Comparison of ENCODE assay signal across 19 cellular contexts in the genomic region with DNA sequence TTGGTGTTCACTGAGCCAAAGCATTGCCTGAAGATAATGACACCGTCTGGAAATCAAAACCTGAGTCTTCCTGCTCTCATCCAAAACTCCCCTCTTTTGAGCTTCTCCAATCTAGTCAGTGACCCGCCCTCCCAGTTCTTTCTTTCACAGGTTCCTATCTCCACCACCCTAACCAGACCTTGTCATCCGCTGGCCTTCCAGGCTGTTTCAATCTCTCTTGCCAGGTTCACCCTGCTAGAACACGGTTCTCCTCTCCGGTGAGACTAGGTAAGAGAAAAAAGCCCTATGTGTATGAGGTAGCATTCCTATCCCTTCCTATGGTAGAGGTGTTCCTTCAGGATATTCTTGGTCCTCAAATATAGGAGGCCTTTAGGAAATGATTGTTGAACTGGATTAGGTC. TPM values are rescaled to one million over a fixed set of nuclear protein-coding genes. Genes with fewer than 3 reads are reported as not detected.
DNase-seq lines count a peak whose midpoint lies in the region; ATAC-seq, FAIRE-seq and TF ChIP-seq lines count a peak whose summit lies in the region.
"Had no signal": no experiment of that assay in that cellular context is flagged by ENCODE, and none has a peak within 500 bp of the region (broad histone marks: within the 10 kb centered on the region; RNA-seq: fewer than 3 reads in every experiment).

No MANE protein-coding gene starts in this region.

- ATAC-seq in activated naive CD4-positive, alpha-beta T cell treated with anti-CD3 and anti-CD28 coated beads, Interleukin-2, amount 50 U/mL, for 72 hours = no peak
- ATAC-seq in stimulated activated naive B cell treated with anti-CD40 and anti-IgM and Interleukin-4, amounts not matched to agents 10 μg/mL and 1 μg/mL and 100 μg/mL, for 72 hours (replicated peaks) = no peak
- ATAC-seq: activated CD4-positive, CD25-positive, alpha-beta regulatory T cell treated with anti-CD3 and anti-CD28 coated beads, Interleukin-2, amount 50 U/mL, for 24 hours; esophagus mucosa; PC-3 had no signal

- 0 out of 2 replicates have a peak, but pooled peaks cover 9% of the 10 kb centered on the region for H3F3A ChIP-seq in OCI-LY1 (ENCODE audit: insufficient read depth, low read length)

- H3K36me3 ChIP-seq in OCI-LY1 (ENCODE audit: insufficient read depth, low read length) = peaks cover 17% of the 10 kb centered on the region; the same call in 1 of the 2 replicates
- H3K36me3 ChIP-seq in kidney (ENCODE audit: control insufficient read depth in 1 of 2, insufficient read depth in 2 of 2, low read length in 2 of 2) = no peaks in the 10 kb centered on the region
- H3K36me3 ChIP-seq in small intestine (ENCODE audit: control insufficient read depth in 2 of 2, insufficient read depth in 2 of 2, low read length in 2 of 2) = no peaks in the 10 kb centered on the region

- no peaks in the 10 kb centered on the region for H3K9me3 ChIP-seq in OCI-LY1 (ENCODE audit: low read length)
- no peaks in the 10 kb centered on the region for H3K9me3 ChIP-seq in kidney (ENCODE audit: control insufficient read depth in 1 of 2, low read length in 2 of 2)
- no peaks in the 10 kb centered on the region for H3K9me3 ChIP-seq in small intestine (ENCODE audit: control insufficient read depth, low read depth)

- peak overlapping the region; percentile 29 for H3K27ac Mint-ChIP-seq in activated naive CD4-positive, alpha-beta T cell treated with anti-CD3 and anti-CD28 coated beads, Interleukin-2, amount 10 ng/mL, durations not matched to agents 7 days and 5 days
- H3K27ac Mint-ChIP-seq in activated naive CD4-positive, alpha-beta T cell treated with anti-CD3 and anti-CD28 coated beads, Interleukin-2, amount 50 U/mL, for 72 hours = no peak overlapping the region
- H3K27ac Mint-ChIP-seq in stimulated activated naive B cell treated with anti-CD40 and anti-IgM and Interleukin-4, amounts not matched to agents 10 μg/mL and 1 μg/mL and 100 μg/mL, for 72 hours = peak overlapping the region; percentile 64

- H3K27me3 ChIP-seq in OCI-LY1 (ENCODE audit: insufficient read depth, low read length) = no peaks in the 10 kb centered on the region
- H3K27me3 ChIP-seq in small intestine (ENCODE audit: control insufficient read depth in 2 of 2, insufficient read depth in 2 of 2, low read length in 2 of 2) = no peaks in the 10 kb centered on the region

- H3K4me2 ChIP-seq in OCI-LY1 (ENCODE audit: low read length) = no peak overlapping the region; the same call in 1 of the 2 replicates

- no peak for DNase-seq in activated naive CD4-positive, alpha-beta T cell treated with anti-CD3 and anti-CD28 coated beads, Interleukin-2, amount 10 ng/mL, durations not matched to agents 7 days and 5 days
- no peak for DNase-seq in activated naive CD4-positive, alpha-beta T cell treated with anti-CD3 and anti-CD28 coated beads, Interleukin-2, amount 50 U/mL, for 72 hours (ENCODE audit: low spot score in 2 of 2)
- DNase-seq in kidney (no peak), NCI-H748 treated with DMSO at 0.1 percent for 48 hours (lab: John Stamatoyannopoulos, UW) (no peak), HTR-8/SVneo (ENCODE audit: insufficient read length, low spot score) (no peak), small intestine (no peak)
- DNase-seq in stimulated activated naive B cell treated with anti-CD40 and anti-IgM and Interleukin-4, amounts not matched to agents 10 μg/mL and 1 μg/mL and 100 μg/mL, for 72 hours = no peak
- DNase-seq: activated effector memory CD4-positive, alpha-beta T cell treated with anti-CD3 and anti-CD28 coated beads, Interleukin-2, amount 50 U/mL, for 16 hours; hypothalamus; NCI-H1105 treated with DMSO at 0.1 percent for 48 hours; NCI-H345; PC-3 had no signal

- H3K4me1 ChIP-seq in OCI-LY1 (ENCODE audit: insufficient read depth, low read length, severe bottlenecking) (peaks cover 100% of the 10 kb centered on the region), kidney (ENCODE audit: control insufficient read depth in 1 of 2, insufficient read depth in 1 of 2, low read depth in 1 of 2, low read length in 2 of 2) (peaks cover 63 to 73% of the 10 kb centered on the region in 2 donors), small intestine (ENCODE audit: control insufficient read depth in 2 of 2, insufficient read depth in 1 of 2, low read depth in 1 of 2, low read length in 1 of 2) (peaks cover 26 to 55% of the 10 kb centered on the region in 2 donors)

- no peak for FAIRE-seq in kidney (lab: Jason Lieb, UNC)
- no peak for FAIRE-seq in HTR-8/SVneo (lab: Jason Lieb, UNC)
- no peak for FAIRE-seq in small intestine (lab: Jason Lieb, UNC)

- TF ChIP-seq CTCF in OCI-LY1 (IDR thresholded peaks at IDR 0.05; ENCODE audit: low read length) = no peak
- no peak for TF ChIP-seq CTCF in kidney (IDR thresholded peaks at IDR 0.05; ENCODE audit: borderline replicate concordance, extremely low read depth, insufficient read depth)

- H3K4me1 Mint-ChIP-seq in activated naive CD4-positive, alpha-beta T cell treated with anti-CD3 and anti-CD28 coated beads, Interleukin-2, amount 10 ng/mL, durations not matched to agents 7 days and 5 days = peaks cover 95% of the 10 kb centered on the region
- H3K4me1 Mint-ChIP-seq in stimulated activated naive B cell treated with anti-CD40 and anti-IgM and Interleukin-4, amounts not matched to agents 10 μg/mL and 1 μg/mL and 100 μg/mL, for 72 hours = peaks cover 73 to 98% of the 10 kb centered on the region in 2 donors

- H3K9ac ChIP-seq in OCI-LY1 (ENCODE audit: low read length) = no peak overlapping the region
- peak overlapping the region in 1 of 2 donors; percentile 21 for H3K9ac ChIP-seq in kidney (ENCODE audit: low read length in 2 of 2)
- H3K9ac ChIP-seq: parathyroid adenoma had no signal

- H3K79me2 ChIP-seq in OCI-LY1 (ENCODE audit: insufficient read depth, low read length) = peaks cover 100% of the 10 kb centered on the region

- CTCF ChIA-PET in activated naive CD4-positive, alpha-beta T cell treated with anti-CD3 and anti-CD28 coated beads, Interleukin-2, amount 10 ng/mL, durations not matched to agents 7 days and 5 days (lab: Charles Lee) = interaction anchor here (1.2 kb wide), 1 partner anchor 9 kb away, joined by 3 read pairs; no protein-coding TSS in a partner anchor

- H4K20me1 ChIP-seq in OCI-LY1 (ENCODE audit: insufficient read depth, low read length) = no peaks in the 10 kb centered on the region

- H3K27ac ChIP-seq in OCI-LY1 (ENCODE audit: low read depth, low read length, poor library complexity, severe bottlenecking) (peak overlapping the region; percentile 36), kidney (ENCODE audit: low read depth in 2 of 2, low read length in 2 of 2) (peak overlapping the region; percentile 9 to 32), small intestine (ENCODE audit: low read depth in 1 of 2, low read length in 1 of 2) (no peak overlapping the region)
- H3K27ac ChIP-seq: parathyroid adenoma had no signal

- WGBS in small intestine, 3 donors = 83 to 85% (median 83%) methylated on average over 5 of the region's 5 CpGs

- H3K4me3 ChIP-seq in OCI-LY1 (ENCODE audit: low read depth, low read length, poor library complexity, severe bottlenecking) (no peak overlapping the region), kidney (ENCODE audit: low read length in 2 of 2) (no peak overlapping the region), small intestine (ENCODE audit: low read depth in 1 of 2, low read length in 2 of 2) (no peak overlapping the region)
- H3K4me3 ChIP-seq: lung had no signal

- peaks cover 14% of the 10 kb centered on the region for H3K36me3 Mint-ChIP-seq in activated naive CD4-positive, alpha-beta T cell treated with anti-CD3 and anti-CD28 coated beads, Interleukin-2, amount 10 ng/mL, durations not matched to agents 7 days and 5 days
- H3K36me3 Mint-ChIP-seq in activated naive CD4-positive, alpha-beta T cell treated with anti-CD3 and anti-CD28 coated beads, Interleukin-2, amount 50 U/mL, for 72 hours = peaks cover 0 to 33% of the 10 kb centered on the region in 2 donors
- peaks cover 15 to 25% of the 10 kb centered on the region in 2 donors for H3K36me3 Mint-ChIP-seq in stimulated activated naive B cell treated with anti-CD40 and anti-IgM and Interleukin-4, amounts not matched to agents 10 μg/mL and 1 μg/mL and 100 μg/mL, for 72 hours

- intact Hi-C loops in kidney (cut with DNase I) = no loop called here

- H3K9me2 ChIP-seq in OCI-LY1 (ENCODE audit: low read depth, low read length) = no peaks in the 10 kb centered on the region

- no peaks in the 10 kb centered on the region for H3K9me3 Mint-ChIP-seq in activated naive CD4-positive, alpha-beta T cell treated with anti-CD3 and anti-CD28 coated beads, Interleukin-2, amount 10 ng/mL, durations not matched to agents 7 days and 5 days
- H3K9me3 Mint-ChIP-seq in activated naive CD4-positive, alpha-beta T cell treated with anti-CD3 and anti-CD28 coated beads, Interleukin-2, amount 50 U/mL, for 72 hours = no peaks in the 10 kb centered on the region
- no peaks in the 10 kb centered on the region for H3K9me3 Mint-ChIP-seq in stimulated activated naive B cell treated with anti-CD40 and anti-IgM and Interleukin-4, amounts not matched to agents 10 μg/mL and 1 μg/mL and 100 μg/mL, for 72 hours

- no peaks in the 10 kb centered on the region for H3K27me3 Mint-ChIP-seq in activated naive CD4-positive, alpha-beta T cell treated with anti-CD3 and anti-CD28 coated beads, Interleukin-2, amount 10 ng/mL, durations not matched to agents 7 days and 5 days
- H3K27me3 Mint-ChIP-seq in stimulated activated naive B cell treated with anti-CD40 and anti-IgM and Interleukin-4, amounts not matched to agents 10 μg/mL and 1 μg/mL and 100 μg/mL, for 72 hours = no peaks in the 10 kb centered on the region

- H2AFZ ChIP-seq in OCI-LY1 (ENCODE audit: low read length) = no peak overlapping the region
- H2AFZ ChIP-seq: parathyroid adenoma had no signal

- no peak overlapping the region for H3K4me3 Mint-ChIP-seq in activated naive CD4-positive, alpha-beta T cell treated with anti-CD3 and anti-CD28 coated beads, Interleukin-2, amount 10 ng/mL, durations not matched to agents 7 days and 5 days
- H3K4me3 Mint-ChIP-seq in stimulated activated naive B cell treated with anti-CD40 and anti-IgM and Interleukin-4, amounts not matched to agents 10 μg/mL and 1 μg/mL and 100 μg/mL, for 72 hours = peak overlapping the region in 1 of 2 donors; percentile 33

RNA-seq across cellular contexts. Expression of a gene that starts 21.4 kb away (rescaled TPM):
- 10 to 100 TPM; 54.1 to 98.6 TPM for total RNA-seq in activated naive CD4-positive, alpha-beta T cell treated with anti-CD3 and anti-CD28 coated beads, Interleukin-2, amount 50 U/mL, for 72 hours
- total RNA-seq in kidney = 84.2 TPM
- polyA plus RNA-seq in kidney (ENCODE audit: insufficient read depth, low read depth, low replicate concordance) (14.3 TPM), small intestine (10 to 100 TPM; 14.3 to 18.8 (median 14.5) TPM)

RNA-seq across cellular contexts. Expression of a gene that starts 58.1 kb away (rescaled TPM):
- total RNA-seq in activated naive CD4-positive, alpha-beta T cell treated with anti-CD3 and anti-CD28 coated beads, Interleukin-2, amount 50 U/mL, for 72 hours = not detected
- not detected for total RNA-seq in kidney
- polyA plus RNA-seq in kidney (ENCODE audit: insufficient read depth, low read depth, low replicate concordance) (not detected), small intestine (under 1 TPM in 1 of 3 donors, not detected in 2; 0.03 TPM)
- total RNA-seq: Daoy, esophagus mucosa, lung, PC-3 had no signal
- polyA plus RNA-seq: urinary bladder had no signal

Comparison
In these comparisons a context has a peak if more than half of its experiments do, and no peak if none do; other contexts are left out.
1. H3K27ac Mint-ChIP-seq: peak in activated naive CD4-positive, alpha-beta T cell treated with anti-CD3 and anti-CD28 coated beads, Interleukin-2, amount 10 ng/mL, durations not matched to agents 7 days and 5 days (single experiment) and stimulated activated naive B cell treated with anti-CD40 and anti-IgM and Interleukin-4, amounts not matched to agents 10 μg/mL and 1 μg/mL and 100 μg/mL, for 72 hours (single experiment); none in activated naive CD4-positive, alpha-beta T cell treated with anti-CD3 and anti-CD28 coated beads, Interleukin-2, amount 50 U/mL, for 72 hours (0 of 2).
2. H3K27ac ChIP-seq: peak in OCI-LY1 (single experiment) and kidney (2 of 2); none in small intestine (0 of 2).